Comparison of ENCODE assay signal across 21 cellular contexts in the genomic region with DNA sequence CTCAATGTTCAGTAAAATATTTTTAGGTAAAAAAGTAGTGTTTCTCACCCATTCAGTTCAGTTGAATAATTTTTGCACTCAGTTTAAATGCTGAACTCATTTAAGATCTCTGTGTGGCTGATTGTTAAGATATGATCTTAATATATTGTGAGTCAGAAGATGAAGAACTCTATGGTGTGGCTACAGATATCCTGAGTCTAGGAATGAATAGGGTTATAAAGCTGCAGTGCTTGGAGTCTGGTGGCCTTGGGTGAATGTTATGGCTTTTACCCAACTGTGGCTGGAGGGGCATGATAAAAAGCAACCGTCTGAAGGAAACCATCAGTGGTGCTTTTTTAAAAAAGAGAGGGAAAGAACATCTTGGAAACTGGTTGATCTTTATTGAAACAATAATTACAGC.
"Had no signal": no experiment of that assay in that cellular context is flagged by ENCODE, and none has a peak within 500 bp of the region (broad histone marks: within the 10 kb centered on the region; RNA-seq: fewer than 3 reads in every experiment).

No MANE protein-coding gene starts in this region.

- H3K36me3 Mint-ChIP-seq: T-cell had no signal

- ATAC-seq: HepG2, T-cell had no signal

- H3K4me3 Mint-ChIP-seq: T-cell had no signal

- DNase-seq: IMR-90, Karpas-422, KG1, MM.1S, NCI-H1105, NCI-H1417, NCI-H1436 treated with DMSO at 0.1 percent for 48 hours, NCI-H1694, NCI-H187 treated with DMSO at 0.1 percent for 48 hours, NCI-H2029 treated with DMSO at 0.1 percent for 48 hours, NCI-H226, NCI-H446, NCI-H510A, NCI-H524 treated with DMSO at 0.1 percent for 48 hours, NCI-H69, NCI-H774, SHP77, SK-N-SH, SW 1271, T-cell had no signal

- H3K4me1 Mint-ChIP-seq: T-cell had no signal

- H3K9me3 Mint-ChIP-seq: T-cell had no signal

- H3K27ac Mint-ChIP-seq: T-cell had no signal
